20 cellular contexts compared by ENCODE assay signal in the genomic region with DNA sequence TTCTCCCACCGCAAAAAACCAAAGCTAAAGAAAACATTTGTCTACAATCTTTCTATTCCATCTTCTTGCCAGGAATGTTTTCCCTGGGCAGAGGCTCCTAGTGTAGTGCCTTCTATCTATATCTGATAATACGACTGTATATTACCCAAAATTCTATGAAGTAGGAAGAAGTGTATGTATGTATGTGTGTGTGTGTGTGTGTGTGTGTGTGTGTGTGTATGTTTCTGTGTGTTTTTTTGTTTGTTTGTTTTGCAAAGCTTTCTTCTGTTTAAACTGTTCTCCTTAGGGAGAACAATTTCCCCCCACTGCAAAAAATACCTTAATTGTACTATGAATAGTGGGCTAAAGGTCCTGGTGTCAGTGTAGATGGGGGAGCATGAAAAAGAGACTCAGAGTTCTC.
A peak's percentile ranks its signal among the peaks of the same experiment; 100 is the strongest.
DNase-seq lines count a peak whose midpoint lies in the region; ATAC-seq, FAIRE-seq and TF ChIP-seq lines count a peak whose summit lies in the region.
"Had no signal": no experiment of that assay in that cellular context is flagged by ENCODE, and none has a peak within 500 bp of the region (broad histone marks: within the 10 kb centered on the region; RNA-seq: fewer than 3 reads in every experiment).

No MANE protein-coding gene starts in this region.

- peak overlapping the region; percentile 10 for H3K27ac Mint-ChIP-seq in stimulated activated naive B cell treated with anti-CD40 and anti-IgM and Interleukin-4, amounts not matched to agents 10 μg/mL and 1 μg/mL and 100 μg/mL, for 72 hours
- no peak overlapping the region for H3K27ac Mint-ChIP-seq in mesothelial cell of epicardium
- H3K27ac Mint-ChIP-seq: CD14-positive monocyte; CD4-positive, alpha-beta memory T cell; GM23338; HFFc6; IgD-negative memory B cell had no signal

- WGBS in liver = 64% methylated on average over 2 of the region's 2 CpGs
- WGBS in HepG2 (ENCODE audit: low lambda C conversion rate) = 24% methylated on average over 2 of the region's 2 CpGs

- H3K9me3 ChIP-seq in liver (ENCODE audit: control insufficient read depth in 4 of 4, low read length in 3 of 4) = no peaks in the 10 kb centered on the region
- H3K9me3 ChIP-seq in HepG2 (ENCODE audit: low read length) = no peaks in the 10 kb centered on the region
- H3K9me3 ChIP-seq in parathyroid adenoma (ENCODE audit: control insufficient read depth, low read length) = no peaks in the 10 kb centered on the region
- H3K9me3 ChIP-seq: BLaER1 had no signal

- in situ Hi-C loops in HepG2 (cut with HindIII; ENCODE audit: extremely low pct_ligation_motif_present, low pct_unique_long_range_greater_than_20kb) = no loop called here

- H3K4me1 ChIP-seq in liver (ENCODE audit: control insufficient read depth in 4 of 4, insufficient read depth in 4 of 4, low read length in 3 of 4) (peaks cover 0 to 8% (median 2%) of the 10 kb centered on the region in 4 donors), HepG2 (ENCODE audit: insufficient read depth, low read length) (0 out of 2 replicates have a peak, but pooled peaks cover 4% of the 10 kb centered on the region), parathyroid adenoma (peaks cover 25% of the 10 kb centered on the region)
- H3K4me1 ChIP-seq: BLaER1 had no signal

- no peak for TF ChIP-seq RAD21 in liver (IDR thresholded peaks at IDR 0.05)
- no peak for TF ChIP-seq RAD21 in HepG2 (CRISPR knock-in tag; IDR thresholded peaks at IDR 0.05)

- BruUV-seq in HepG2 (replicated peaks; lab: Mats Ljungman, UMichigan) = no TSS peak

- no peak for TF ChIP-seq POLR2A in HepG2 (IDR thresholded peaks at IDR 0.05; ENCODE audit: insufficient read depth in 1 of 2, low read depth in 2 of 2, low read length in 2 of 2)

- H3K4me1 Mint-ChIP-seq in stimulated activated naive B cell treated with anti-CD40 and anti-IgM and Interleukin-4, amounts not matched to agents 10 μg/mL and 1 μg/mL and 100 μg/mL, for 72 hours = no peaks in the 10 kb centered on the region
- H3K4me1 Mint-ChIP-seq in mesothelial cell of epicardium = no peaks in the 10 kb centered on the region
- H3K4me1 Mint-ChIP-seq: IgD-negative memory B cell had no signal

- DNase-seq in HepG2 (ENCODE audit: low spot score) = no peak
- DNase-seq in stimulated activated naive B cell treated with anti-CD40 and anti-IgM and Interleukin-4, amounts not matched to agents 10 μg/mL and 1 μg/mL and 100 μg/mL, for 72 hours = no peak
- no peak for DNase-seq in NCI-H1694 treated with DMSO at 0.1 percent for 48 hours (lab: John Stamatoyannopoulos, UW)
- no peak for DNase-seq in GDM1 (lab: John Stamatoyannopoulos, UW)
- DNase-seq in mesothelial cell of epicardium (ENCODE audit: low spot score in 2 of 2, unreplicated experiment in 2 of 2) = no peak
- DNase-seq: 8988T; Calu3; CD4-positive, alpha-beta memory T cell; DMS79 treated with DMSO at 0.1 percent for 48 hours had no signal

- intact Hi-C loops in HepG2 (cut with micrococcal nuclease; ENCODE audit: unreplicated experiment) = no loop called here

- no peaks in the 10 kb centered on the region for H3K36me3 ChIP-seq in liver (ENCODE audit: control insufficient read depth in 4 of 4, insufficient read depth in 3 of 4, low read depth in 1 of 4, low read length in 3 of 4)
- H3K36me3 ChIP-seq in HepG2 (replicated peaks in 1 of 2; ENCODE audit: control insufficient read depth in 1 of 2, insufficient read depth in 2 of 2, low read length in 2 of 2) = no peaks in the 10 kb centered on the region
- no peaks in the 10 kb centered on the region for H3K36me3 ChIP-seq in parathyroid adenoma (ENCODE audit: control insufficient read depth, insufficient read depth, low read length)
- H3K36me3 ChIP-seq: BLaER1 had no signal

- H3K27me3 ChIP-seq in liver (ENCODE audit: control insufficient read depth in 4 of 4, insufficient read depth in 4 of 4, low read length in 3 of 4) (no peaks in the 10 kb centered on the region), HepG2 (ENCODE audit: control insufficient read depth in 1 of 2, insufficient read depth in 2 of 2, low read length in 2 of 2) (no peaks in the 10 kb centered on the region), parathyroid adenoma (ENCODE audit: control insufficient read depth, insufficient read depth, low read length) (no peaks in the 10 kb centered on the region)
- H3K27me3 ChIP-seq: BLaER1 had no signal

- no peak for ATAC-seq in HepG2
- no peak for ATAC-seq in stimulated activated naive B cell treated with anti-CD40 and anti-IgM and Interleukin-4, amounts not matched to agents 10 μg/mL and 1 μg/mL and 100 μg/mL, for 72 hours (replicated peaks)
- ATAC-seq: GM12878, GM23338, HCT116 had no signal

- H3K4me2 ChIP-seq in HepG2 (ENCODE audit: low read depth, low read length) (no peak overlapping the region), parathyroid adenoma (ENCODE audit: low read length) (no peak overlapping the region)
- H3K4me2 ChIP-seq: BLaER1, GM23338 had no signal

- no peak overlapping the region for H3K9ac ChIP-seq in liver (ENCODE audit: low read depth in 1 of 2, low read length in 2 of 2)
- H3K9ac ChIP-seq in HepG2 (ENCODE audit: insufficient read depth, low read depth, low read length) = no peak overlapping the region
- no peak overlapping the region for H3K9ac ChIP-seq in parathyroid adenoma
- H3K9ac ChIP-seq: BLaER1 had no signal

- POLR2A ChIA-PET in HepG2 (lab: Yijun Ruan, JAX) = no interaction called here

- no peaks in the 10 kb centered on the region for H3K36me3 Mint-ChIP-seq in stimulated activated naive B cell treated with anti-CD40 and anti-IgM and Interleukin-4, amounts not matched to agents 10 μg/mL and 1 μg/mL and 100 μg/mL, for 72 hours
- H3K36me3 Mint-ChIP-seq in mesothelial cell of epicardium = no peaks in the 10 kb centered on the region
- H3K36me3 Mint-ChIP-seq: CD4-positive, alpha-beta memory T cell; IgD-negative memory B cell had no signal

- H3K4me3 ChIP-seq in liver (ENCODE audit: low read depth in 1 of 3, low read length in 3 of 3) (no peak overlapping the region), HepG2 (replicated peaks in 1 of 3; ENCODE audit: insufficient read depth in 1 of 3, low read depth in 2 of 3, low read length in 3 of 3) (no peak overlapping the region), parathyroid adenoma (ENCODE audit: low read depth, low read length) (no peak overlapping the region)
- H3K4me3 ChIP-seq: BLaER1, GM12878, GM23338 had no signal

- no peaks in the 10 kb centered on the region for H4K20me1 ChIP-seq in HepG2 (ENCODE audit: insufficient read depth, low read length)
- H4K20me1 ChIP-seq: BLaER1 had no signal

- no peaks in the 10 kb centered on the region for H3K79me2 ChIP-seq in HepG2 (ENCODE audit: insufficient read depth, low read length)
- H3K79me2 ChIP-seq in parathyroid adenoma = no peaks in the 10 kb centered on the region

- no peak overlapping the region for H2AFZ ChIP-seq in HepG2 (ENCODE audit: low read length)
- H2AFZ ChIP-seq in parathyroid adenoma = peak overlapping the region; percentile 63
- H2AFZ ChIP-seq: GM23338 had no signal

- no peak for FAIRE-seq in HepG2 (lab: Jason Lieb, UNC)
- FAIRE-seq: GM12878, H54, HTR-8/SVneo had no signal

- CTCF ChIA-PET in HepG2 (lab: Yijun Ruan, JAX; ENCODE audit: low intra/inter-chr PET ratio, low total read pairs) = no interaction called here

- H3K27ac ChIP-seq in liver (ENCODE audit: low read depth in 1 of 2, low read length in 2 of 2) (peak overlapping the region; percentile 68 to 76), HepG2 (ENCODE audit: extremely low read length, insufficient read depth, low read length) (no peak overlapping the region), parathyroid adenoma (peak overlapping the region; percentile 72)
- H3K27ac ChIP-seq: BLaER1 had no signal

- peaks cover 0 to 10% of the 10 kb centered on the region in 2 donors for H3K27me3 Mint-ChIP-seq in stimulated activated naive B cell treated with anti-CD40 and anti-IgM and Interleukin-4, amounts not matched to agents 10 μg/mL and 1 μg/mL and 100 μg/mL, for 72 hours
- H3K27me3 Mint-ChIP-seq in mesothelial cell of epicardium (ENCODE audit: low read depth) = no peaks in the 10 kb centered on the region
- H3K27me3 Mint-ChIP-seq: IgD-negative memory B cell had no signal

- no peak for TF ChIP-seq CTCF in liver (IDR thresholded peaks at IDR 0.05; ENCODE audit: low read depth, low read length, missing input control)
- TF ChIP-seq CTCF in HepG2 (CRISPR knock-in tag; IDR thresholded peaks at IDR 0.05) = no peak
- no peak for TF ChIP-seq CTCF in parathyroid adenoma (IDR thresholded peaks at IDR 0.05)
- no peak for TF ChIP-seq CTCF in mesothelial cell of epicardium (IDR thresholded peaks at IDR 0.05; ENCODE audit: unreplicated experiment)

- H3K9me3 Mint-ChIP-seq in stimulated activated naive B cell treated with anti-CD40 and anti-IgM and Interleukin-4, amounts not matched to agents 10 μg/mL and 1 μg/mL and 100 μg/mL, for 72 hours = no peaks in the 10 kb centered on the region
- peaks cover 3% of the 10 kb centered on the region for H3K9me3 Mint-ChIP-seq in mesothelial cell of epicardium
- H3K9me3 Mint-ChIP-seq: CD4-positive, alpha-beta memory T cell; GM23338; HFFc6 had no signal

- no peak for TF ChIP-seq EP300 in HepG2 (IDR thresholded peaks at IDR 0.05; ENCODE audit: low read depth in 2 of 2, low read length in 2 of 2)
- no peak for TF ChIP-seq EP300 in HepG2 (CRISPR knock-in tag; IDR thresholded peaks at IDR 0.05; ENCODE audit: borderline replicate concordance)

- H3K4me3 Mint-ChIP-seq in stimulated activated naive B cell treated with anti-CD40 and anti-IgM and Interleukin-4, amounts not matched to agents 10 μg/mL and 1 μg/mL and 100 μg/mL, for 72 hours = no peak overlapping the region
- no peak overlapping the region for H3K4me3 Mint-ChIP-seq in mesothelial cell of epicardium
- H3K4me3 Mint-ChIP-seq: CD14-positive monocyte; CD4-positive, alpha-beta memory T cell; GM23338; HFFc6; IgD-negative memory B cell had no signal

TF ChIP-seq in liver, 16 proteins besides CTCF, POLR2A, EP300 and RAD21 (continues in another document):
- TF ChIP-seq HNF4A (conservative IDR thresholded peaks at IDR 0.05) (no peak), GABPA (IDR thresholded peaks at IDR 0.05 in 1 of 2, conservative IDR thresholded peaks at IDR 0.05 in 1 of 2) (no peak), JUND (IDR thresholded peaks at IDR 0.05) (no peak), SP1 (IDR thresholded peaks at IDR 0.05) (no peak)

TF ChIP-seq in HepG2, 621 proteins besides CTCF, POLR2A, EP300 and RAD21 (continues in another document):
- no peak for TF ChIP-seq TAF1 (CRISPR knock-in tag; IDR thresholded peaks at IDR 0.05)
